Comparison of ENCODE assay signal across 1 cellular context in genomic region chr2:677056-677949, GRCh38.
TF ChIP-seq lines count a peak whose summit lies in the region.

Gene TMEM18, minus strand, starts transcription at chr2:677406. Its CDS starts 61 bp downstream, at chr2:677345.

TF ChIP-seq in HepG2, 621 proteins besides CTCF, POLR2A, EP300 and RAD21 (continued from another document and continues in another):
- no peak for TF ChIP-seq FUBP1 (CRISPR knock-in tag; IDR thresholded peaks at IDR 0.05; ENCODE audit: borderline replicate concordance)
- TF ChIP-seq FLYWCH1 (CRISPR knock-in tag; IDR thresholded peaks at IDR 0.05), result no peak
- no peak for TF ChIP-seq ATRX (CRISPR knock-in tag; IDR thresholded peaks at IDR 0.05; ENCODE audit: borderline replicate concordance)
- peak; percentile 92 for TF ChIP-seq ZNF234 (CRISPR knock-in tag; conservative IDR thresholded peaks at IDR 0.05)
- no peak for TF ChIP-seq ZNF513 (CRISPR knock-in tag; conservative IDR thresholded peaks at IDR 0.05)
- TF ChIP-seq BHLHE40 (IDR thresholded peaks at IDR 0.05; ENCODE audit: low read length), result peak; percentile 32; the same call in 1 of the 2 replicates
- TF ChIP-seq ZNF354B (CRISPR knock-in tag; IDR thresholded peaks at IDR 0.05), result peak; percentile 98
- TF ChIP-seq PLSCR1 (CRISPR knock-in tag; IDR thresholded peaks at IDR 0.05; ENCODE audit: borderline replicate concordance), result no peak
- no peak for TF ChIP-seq ZNF383 (CRISPR knock-in tag; IDR thresholded peaks at IDR 0.05; ENCODE audit: borderline replicate concordance)
- TF ChIP-seq ZNF274 (CRISPR knock-in tag; IDR thresholded peaks at IDR 0.05), result peak; percentile 82; the same call in 1 of the 2 replicates
- TF ChIP-seq HINFP (CRISPR knock-in tag; IDR thresholded peaks at IDR 0.05; ENCODE audit: low read depth), result peak; percentile 77
- TF ChIP-seq KLF6 (CRISPR knock-in tag; IDR thresholded peaks at IDR 0.05), result peak; percentile 96; the same call in 1 of the 2 replicates
- no peak for TF ChIP-seq PHB2 (IDR thresholded peaks at IDR 0.05; ENCODE audit: partially characterized antibody)
- TF ChIP-seq ZNF574 (CRISPR knock-in tag; IDR thresholded peaks at IDR 0.05), result peak; percentile 83
- TF ChIP-seq TRIM22 (IDR thresholded peaks at IDR 0.05), result no peak
- TF ChIP-seq ZGPAT (CRISPR knock-in tag; IDR thresholded peaks at IDR 0.05), result peak; percentile 97
- TF ChIP-seq TOE1 (CRISPR knock-in tag; IDR thresholded peaks at IDR 0.05), result peak; percentile 90
- TF ChIP-seq CERS6 (CRISPR knock-in tag; IDR thresholded peaks at IDR 0.05), result peak; percentile 38; the same call in 1 of the 2 replicates
- TF ChIP-seq ZNF773 (CRISPR knock-in tag; IDR thresholded peaks at IDR 0.05; ENCODE audit: borderline replicate concordance), result 0 out of 2 replicates have a peak, but pooled peaks have one; percentile 29
- no peak for TF ChIP-seq HNF4G (IDR thresholded peaks at IDR 0.05; ENCODE audit: borderline replicate concordance, low read depth, low read length)
- no peak; the same call in 1 of the 2 replicates for TF ChIP-seq HNF4G (CRISPR knock-in tag; IDR thresholded peaks at IDR 0.05; ENCODE audit: borderline replicate concordance, low read depth)
- TF ChIP-seq PTBP1 (IDR thresholded peaks at IDR 0.05; ENCODE audit: low read depth, low read length, poor library complexity, severe bottlenecking), result no peak
- peak; percentile 89; the same call in 1 of the 2 replicates for TF ChIP-seq ZNF225 (CRISPR knock-in tag; IDR thresholded peaks at IDR 0.05)
- peak; percentile 98; the same call in 1 of the 2 replicates for TF ChIP-seq ZSCAN5A (CRISPR knock-in tag; IDR thresholded peaks at IDR 0.05; ENCODE audit: borderline replicate concordance)
- TF ChIP-seq BATF2 (CRISPR knock-in tag; IDR thresholded peaks at IDR 0.05), result no peak
- no peak for TF ChIP-seq ONECUT2 (CRISPR knock-in tag; IDR thresholded peaks at IDR 0.05)
- TF ChIP-seq ZNF33B (CRISPR knock-in tag; IDR thresholded peaks at IDR 0.05), result peak; percentile 98
- TF ChIP-seq DZIP1 (CRISPR knock-in tag; IDR thresholded peaks at IDR 0.05), result no peak
- TF ChIP-seq CHD4 (IDR thresholded peaks at IDR 0.05; ENCODE audit: borderline replicate concordance, low read length), result no peak
- TF ChIP-seq E2F5 (CRISPR knock-in tag; conservative IDR thresholded peaks at IDR 0.05), result peak; percentile 95
- TF ChIP-seq CHD2 (IDR thresholded peaks at IDR 0.05; ENCODE audit: low read depth, low read length), result peak; percentile 99
- peak; percentile 27; the same call in 1 of the 2 replicates for TF ChIP-seq ZNF775 (CRISPR knock-in tag; IDR thresholded peaks at IDR 0.05; ENCODE audit: borderline replicate concordance)
- no peak; the same call in 1 of the 2 replicates for TF ChIP-seq MTERF4 (CRISPR knock-in tag; IDR thresholded peaks at IDR 0.05)
- TF ChIP-seq ZNF333 (CRISPR knock-in tag; IDR thresholded peaks at IDR 0.05; ENCODE audit: borderline replicate concordance), result peak; percentile 99
- TF ChIP-seq KLF15 (CRISPR knock-in tag; IDR thresholded peaks at IDR 0.05; ENCODE audit: borderline replicate concordance), result peak; percentile 91; the same call in 1 of the 2 replicates
- peak; percentile 65; the same call in 1 of the 2 replicates for TF ChIP-seq KDM3A (CRISPR knock-in tag; IDR thresholded peaks at IDR 0.05; ENCODE audit: low read depth)
- TF ChIP-seq PRMT3 (CRISPR knock-in tag; IDR thresholded peaks at IDR 0.05; ENCODE audit: borderline replicate concordance, low read depth), result no peak
- peak; percentile 77; the same call in 1 of the 2 replicates for TF ChIP-seq ZNF30 (CRISPR knock-in tag; IDR thresholded peaks at IDR 0.05)
